In genomic region chr1:10658396-10659066, GRCh38 we compare ENCODE assay signal across 29 cellular contexts.
"Had no signal": no experiment of that assay in that cellular context is flagged by ENCODE, and none has a peak within 500 bp of the region (broad histone marks: within the 10 kb centered on the region; RNA-seq: fewer than 3 reads in every experiment).

No MANE protein-coding gene starts in this region.

- H3K9me3 ChIP-seq: ascending aorta, body of pancreas, MG63, Peyer's patch, SJCRH30 had no signal

- DNase-seq: activated B cell treated with CpG ODN at 0.5 μM for 24 hours; activated CD4-positive, alpha-beta T cell treated with anti-CD3 and anti-CD28 coated beads for 1 hour; activated CD4-positive, alpha-beta T cell treated with anti-CD3 and anti-CD28 coated beads, Interleukin-2, amount 10 ng/mL, durations not matched to agents 24 days and 14 days; activated CD4-positive, alpha-beta T cell treated with anti-CD3 and anti-CD28 coated beads, Interleukin-2, amount 50 U/mL, for 48 hours; activated CD8-positive, alpha-beta memory T cell treated with anti-CD3 and anti-CD28 coated beads, Interleukin-2, amount 10 ng/mL, durations not matched to agents 7 days and 5 days; activated effector memory CD4-positive, alpha-beta T cell treated with anti-CD3 and anti-CD28 coated beads, Interleukin-2, amount 50 U/mL, for 16 hours; activated naive CD4-positive, alpha-beta T cell treated with Interleukin-2 at 50 U/mL for 16 hours; activated naive CD8-positive, alpha-beta T cell treated with anti-CD3 and anti-CD28 coated beads, Interleukin-2, amount 50 U/mL, for 24 hours; activated T-cell treated with anti-CD3 and anti-CD28 coated beads, Interleukin-2, amount 50 U/mL, for 4 hours; amniotic stem cell; body of pancreas; central memory CD4-positive, alpha-beta T cell; MG63; MV-4-11; NCI-H1092 treated with DMSO at 0.1 percent for 48 hours; NCI-H1436; NCI-H187; NCI-H2081; NCI-H2227 treated with DMSO at 0.1 percent for 48 hours; NCI-H446 treated with DMSO at 0.1 percent for 48 hours; NCI-H526 treated with DMSO at 0.1 percent for 48 hours; NCI-H82; Peyer's patch; Right ventricle myocardium superior; SJCRH30; T-helper 9 cell had no signal

- H3K27ac ChIP-seq: ascending aorta, body of pancreas, RWPE1, SJCRH30 had no signal

- H3K36me3 ChIP-seq: MG63, SJCRH30 had no signal

- H3K27me3 ChIP-seq: ascending aorta, body of pancreas, MG63, Peyer's patch, SJCRH30 had no signal

- ATAC-seq: activated CD8-positive, alpha-beta memory T cell treated with anti-CD3 and anti-CD28 coated beads, Interleukin-2, amount 10 ng/mL, durations not matched to agents 7 days and 5 days; activated naive CD4-positive, alpha-beta T cell treated with anti-CD3 and anti-CD28 coated beads, Interleukin-2, amount 50 U/mL, for 72 hours; activated naive CD8-positive, alpha-beta T cell treated with anti-CD3 and anti-CD28 coated beads, Interleukin-2, amount 50 U/mL, for 24 hours; activated T-cell treated with anti-CD3 and anti-CD28 coated beads, Interleukin-2, amount 50 U/mL, for 4 hours; body of pancreas had no signal

- H3K4me3 ChIP-seq: ascending aorta, body of pancreas, MG63, Peyer's patch, SJCRH30 had no signal
